8 cellular contexts compared by ENCODE assay signal in the genomic region with DNA sequence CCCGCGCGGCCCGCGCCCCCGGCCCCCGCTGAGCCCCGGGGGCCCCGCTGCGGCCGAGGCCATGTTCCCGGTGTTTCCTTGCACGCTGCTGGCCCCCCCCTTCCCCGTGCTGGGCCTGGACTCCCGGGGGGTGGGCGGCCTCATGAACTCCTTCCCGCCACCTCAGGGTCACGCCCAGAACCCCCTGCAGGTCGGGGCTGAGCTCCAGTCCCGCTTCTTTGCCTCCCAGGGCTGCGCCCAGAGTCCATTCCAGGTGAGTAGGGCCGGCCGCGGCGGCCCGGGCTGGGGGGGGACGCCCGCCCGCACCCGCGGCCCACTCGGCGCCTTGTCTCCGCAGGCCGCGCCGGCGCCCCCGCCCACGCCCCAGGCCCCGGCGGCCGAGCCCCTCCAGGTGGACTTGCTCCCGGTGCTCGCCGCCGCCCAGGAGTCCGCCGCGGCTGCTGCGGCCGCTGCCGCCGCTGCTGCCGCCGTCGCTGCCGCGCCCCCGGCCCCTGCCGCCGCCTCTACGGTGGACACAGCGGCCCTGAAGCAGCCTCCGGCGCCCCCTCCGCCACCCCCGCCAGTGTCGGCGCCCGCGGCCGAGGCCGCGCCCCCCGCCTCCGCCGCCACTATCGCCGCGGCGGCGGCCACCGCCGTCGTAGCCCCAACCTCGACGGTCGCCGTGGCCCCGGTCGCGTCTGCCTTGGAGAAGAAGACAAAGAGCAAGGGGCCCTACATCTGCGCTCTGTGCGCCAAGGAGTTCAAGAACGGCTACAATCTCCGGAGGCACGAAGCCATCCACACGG. TPM values are rescaled to one million over a fixed set of nuclear protein-coding genes. Genes with fewer than 3 reads are reported as not detected.
DNase-seq lines count a peak whose midpoint lies in the region; ATAC-seq, FAIRE-seq and TF ChIP-seq lines count a peak whose summit lies in the region.

No MANE protein-coding gene starts in this region.

- H3K27me3 Mint-ChIP-seq in IgD-negative memory B cell = peaks cover 1% of the 10 kb centered on the region

- H3K27me3 ChIP-seq in SJCRH30 = no peaks in the 10 kb centered on the region
- peaks cover 4% of the 10 kb centered on the region for H3K27me3 ChIP-seq in keratinocyte (ENCODE audit: control insufficient read depth, extremely low read depth, insufficient read depth, low read length)

- no peak overlapping the region for H2AFZ ChIP-seq in keratinocyte (ENCODE audit: control insufficient read depth, low read length)

- H3K36me3 ChIP-seq in SJCRH30 (peaks cover 44% of the 10 kb centered on the region), keratinocyte (ENCODE audit: control insufficient read depth in 2 of 2, extremely low read depth in 1 of 2, insufficient read depth in 2 of 2, low read length in 2 of 2) (peaks cover 8 to 9% of the 10 kb centered on the region in 2 experiments)

- dilution Hi-C loops in keratinocyte (cut with MboI; ENCODE audit: extremely low pct_ligation_motif_present, low sequenced_read_pairs) = no loop called here

- peaks cover 22% of the 10 kb centered on the region for H3K79me2 ChIP-seq in keratinocyte (ENCODE audit: control insufficient read depth, insufficient read depth, low read length)

- TF ChIP-seq CTCF in astrocyte of the cerebellum (IDR thresholded peaks at IDR 0.05; ENCODE audit: low read depth, low read length, missing control alignments) (no peak), keratinocyte (optimal IDR thresholded peaks at IDR 0.05 in 1 of 3, IDR thresholded peaks at IDR 0.05 in 1 of 3, conservative IDR thresholded peaks at IDR 0.05 in 1 of 3; ENCODE audit: extremely low read depth in 1 of 3, insufficient read depth in 2 of 3, low read length in 3 of 3) (no peak), D721Med (IDR thresholded peaks at IDR 0.05; ENCODE audit: insufficient read depth, missing control alignments) (no peak)

- H3K27ac ChIP-seq in SJCRH30 (peak overlapping the region; percentile 62; the same call in 1 of the 2 replicates), keratinocyte (ENCODE audit: control insufficient read depth, insufficient read depth, low read length) (peak overlapping the region; percentile 61)

- H3K9ac ChIP-seq in keratinocyte (ENCODE audit: control insufficient read depth, extremely low read depth, insufficient read depth, low read length) = peak overlapping the region; percentile 78

- H3K4me1 Mint-ChIP-seq in IgD-negative memory B cell = peaks cover 27 to 37% (median 35%) of the 10 kb centered on the region in 3 donors

- ATAC-seq in HG03442 (IDR thresholded peaks at IDR 0.05; ENCODE audit: unreplicated experiment) = no peak

- H3K4me3 ChIP-seq in SJCRH30 (peak overlapping the region; percentile 63), astrocyte of the cerebellum (ENCODE audit: low read depth, low read length) (peak overlapping the region; percentile 57), keratinocyte (ENCODE audit: control insufficient read depth in 2 of 3, extremely low read depth in 1 of 3, insufficient read depth in 2 of 3, low read depth in 1 of 3, low read length in 3 of 3) (peak overlapping the region; percentile 50 to 83 (median 77))

- in situ Hi-C loops in astrocyte of the cerebellum (cut with HindIII; ENCODE audit: low sequenced_read_pairs) = no loop called here

- peak overlapping the region; percentile 80 to 97 (median 88) for H3K4me3 Mint-ChIP-seq in IgD-negative memory B cell

- H4K20me1 ChIP-seq in keratinocyte (ENCODE audit: control insufficient read depth, extremely low read depth, insufficient read depth, low read length) = no peaks in the 10 kb centered on the region

- H3K27ac Mint-ChIP-seq in IgD-negative memory B cell = peak overlapping the region; percentile 90 to 98 (median 95)

- peaks cover 5% of the 10 kb centered on the region for H3K36me3 Mint-ChIP-seq in IgD-negative memory B cell

- FAIRE-seq in keratinocyte (lab: Jason Lieb, UNC) = no peak
- FAIRE-seq in D721Med (lab: Jason Lieb, UNC) = no peak

- DNase-seq in ELR (ENCODE audit: low read depth) = peak; percentile 75
- peak; percentile 59 to 67 for DNase-seq in SJCRH30
- no peak for DNase-seq in astrocyte of the cerebellum (ENCODE audit: low read depth)
- no peak for DNase-seq in keratinocyte (ENCODE audit: low read depth, low spot score)
- peak; percentile 69 for DNase-seq in stimulated activated CD4-positive, alpha-beta T cell treated with anti-CD3 and anti-CD28 coated beads, Interleukin-4, amount 100 ng/mL, for 24 hours
- DNase-seq in D721Med (ENCODE audit: insufficient read length, low spot score) = no peak

- H3K4me1 ChIP-seq in SJCRH30 = peaks cover 31% of the 10 kb centered on the region
- H3K4me1 ChIP-seq in keratinocyte (ENCODE audit: control insufficient read depth, extremely low read depth, insufficient read depth, low read length) = peaks cover 36% of the 10 kb centered on the region

- peak overlapping the region; percentile 94 for H3K4me2 ChIP-seq in keratinocyte (ENCODE audit: control insufficient read depth, extremely low read depth, insufficient read depth, low read depth, low read length)

- peaks cover 2% of the 10 kb centered on the region for H3K9me1 ChIP-seq in keratinocyte (ENCODE audit: control insufficient read depth, extremely low read depth, insufficient read depth, low read length)

- H3K9me3 ChIP-seq in SJCRH30 (replicated peaks) = no peaks in the 10 kb centered on the region
- H3K9me3 ChIP-seq in keratinocyte (ENCODE audit: control insufficient read depth, low read depth, low read length) = no peaks in the 10 kb centered on the region

- H3K9me3 Mint-ChIP-seq in IgD-negative memory B cell = no peaks in the 10 kb centered on the region

RNA-seq across cellular contexts. Expression of a gene that starts 0.5 kb away (rescaled TPM):
- 22.9 TPM for polyA plus RNA-seq in IgD-negative memory B cell
- total RNA-seq in SJCRH30 (2014; rRNA removed; shearing (Covaris generic)) = 186 and 221 TPM in 2 replicates
- 48.5 to 82.3 TPM (median 59.0 TPM) in 3 replicates for polyA plus RNA-seq in keratinocyte
- polyA plus RNA-seq in keratinocyte (2011; ENCODE audit: low read depth) = 43.0 TPM
- 56.3 and 78.7 TPM in 2 replicates for polyA plus RNA-seq in keratinocyte (2011; cell fraction: cytosol; rRNA removed)
- 42.7 and 43.6 TPM in 2 replicates for polyA plus RNA-seq in keratinocyte (2011; cell fraction: nucleus; rRNA removed)
- polyA plus RNA-seq in keratinocyte (2012; ENCODE audit: low replicate concordance) = 63.9 and 156 TPM in 2 replicates
- polyA minus RNA-seq in keratinocyte = 139 to 296 TPM (median 165 TPM) in 3 replicates
- polyA minus RNA-seq in keratinocyte (2011; cell fraction: cytosol; rRNA and poly(A)+ RNA removed) = 198 TPM
- polyA minus RNA-seq in keratinocyte (2011; cell fraction: nucleus; rRNA and poly(A)+ RNA removed) = 32.3 and 42.1 TPM in 2 replicates

RNA-seq across cellular contexts. Expression of a gene that starts 5.2 kb away (rescaled TPM):
- polyA plus RNA-seq in IgD-negative memory B cell (not detected), keratinocyte (not detected in 3 replicates)
- total RNA-seq in SJCRH30 (2014; rRNA removed; shearing (Covaris generic)) = 0.81 and 1.5 TPM in 2 replicates
- not detected for polyA plus RNA-seq in keratinocyte (2011; ENCODE audit: low read depth)
- not detected in 2 replicates for polyA plus RNA-seq in keratinocyte (2011; cell fraction: cytosol; rRNA removed)
- polyA plus RNA-seq in keratinocyte (2011; cell fraction: nucleus; rRNA removed) = 0.04 and 0.14 TPM in 2 replicates
- 0.10 and 0.38 TPM in 2 replicates for polyA plus RNA-seq in keratinocyte (2012; ENCODE audit: low replicate concordance)
- not detected in 3 replicates for polyA minus RNA-seq in keratinocyte
- polyA minus RNA-seq in keratinocyte (2011; cell fraction: cytosol; rRNA and poly(A)+ RNA removed) = not detected
- polyA minus RNA-seq in keratinocyte (2011; cell fraction: nucleus; rRNA and poly(A)+ RNA removed) = not detected in 2 replicates

RNA-seq across cellular contexts. Expression of a gene that starts 9.1 kb away (rescaled TPM):
- polyA plus RNA-seq in IgD-negative memory B cell = 59.6 TPM
- 25.1 and 28.2 TPM in 2 replicates for total RNA-seq in SJCRH30 (2014; rRNA removed; shearing (Covaris generic))
- 6.4 to 17.1 TPM (median 13.6 TPM) in 3 replicates for polyA plus RNA-seq in keratinocyte
- 2.7 TPM for polyA plus RNA-seq in keratinocyte (2011; ENCODE audit: low read depth)
- 5.9 and 12.0 TPM in 2 replicates for polyA plus RNA-seq in keratinocyte (2011; cell fraction: cytosol; rRNA removed)
- 5.1 and 5.3 TPM in 2 replicates for polyA plus RNA-seq in keratinocyte (2011; cell fraction: nucleus; rRNA removed)
- 4.7 and 19.3 TPM in 2 replicates for polyA plus RNA-seq in keratinocyte (2012; ENCODE audit: low replicate concordance)
- polyA minus RNA-seq in keratinocyte = 1.5 to 2.7 TPM (median 2.0 TPM) in 3 replicates
- 4.2 TPM for polyA minus RNA-seq in keratinocyte (2011; cell fraction: cytosol; rRNA and poly(A)+ RNA removed)
- polyA minus RNA-seq in keratinocyte (2011; cell fraction: nucleus; rRNA and poly(A)+ RNA removed) = 2.3 and 2.9 TPM in 2 replicates

RNA-seq across cellular contexts. Expression of a gene that starts 13.4 kb away (rescaled TPM):
- polyA plus RNA-seq in IgD-negative memory B cell = 90.3 TPM
- 0.61 and 0.63 TPM in 2 replicates for total RNA-seq in SJCRH30 (2014; rRNA removed; shearing (Covaris generic))
- polyA plus RNA-seq in keratinocyte = 130 to 213 TPM (median 148 TPM) in 3 replicates
- 29.4 TPM for polyA plus RNA-seq in keratinocyte (2011; ENCODE audit: low read depth)
- 124 and 190 TPM in 2 replicates for polyA plus RNA-seq in keratinocyte (2011; cell fraction: cytosol; rRNA removed)
- 291 and 376 TPM in 2 replicates for polyA plus RNA-seq in keratinocyte (2011; cell fraction: nucleus; rRNA removed)
- 69.0 and 193 TPM in 2 replicates for polyA plus RNA-seq in keratinocyte (2012; ENCODE audit: low replicate concordance)
- 404 to 958 TPM (median 529 TPM) in 3 replicates for polyA minus RNA-seq in keratinocyte
- polyA minus RNA-seq in keratinocyte (2011; cell fraction: cytosol; rRNA and poly(A)+ RNA removed) = 337 TPM
- 295 and 307 TPM in 2 replicates for polyA minus RNA-seq in keratinocyte (2011; cell fraction: nucleus; rRNA and poly(A)+ RNA removed)

RNA-seq across cellular contexts. Expression of a gene that starts 16.3 kb away (rescaled TPM):
- polyA plus RNA-seq in IgD-negative memory B cell (34.7 TPM), keratinocyte (36.3 to 48.3 TPM (median 43.7 TPM) in 3 replicates)
- 115 and 122 TPM in 2 replicates for total RNA-seq in SJCRH30 (2014; rRNA removed; shearing (Covaris generic))
- polyA plus RNA-seq in keratinocyte (2011; ENCODE audit: low read depth) = 14.3 TPM
- 17.2 and 23.7 TPM in 2 replicates for polyA plus RNA-seq in keratinocyte (2011; cell fraction: cytosol; rRNA removed)
- polyA plus RNA-seq in keratinocyte (2011; cell fraction: nucleus; rRNA removed) = 72.3 and 83.5 TPM in 2 replicates
- 15.4 and 26.9 TPM in 2 replicates for polyA plus RNA-seq in keratinocyte (2012; ENCODE audit: low replicate concordance)
- 46.4 to 57.5 TPM (median 48.8 TPM) in 3 replicates for polyA minus RNA-seq in keratinocyte
- polyA minus RNA-seq in keratinocyte (2011; cell fraction: cytosol; rRNA and poly(A)+ RNA removed) = 41.4 TPM
- polyA minus RNA-seq in keratinocyte (2011; cell fraction: nucleus; rRNA and poly(A)+ RNA removed) = 39.9 and 56.2 TPM in 2 replicates

Comparison
In these comparisons a context has a peak if more than half of its experiments do, and no peak if none do; other contexts are left out.
1. DNase-seq: peak in ELR (single experiment), SJCRH30 (2 of 2) and stimulated activated CD4-positive, alpha-beta T cell treated with anti-CD3 and anti-CD28 coated beads, Interleukin-4, amount 100 ng/mL, for 24 hours (single experiment); none in astrocyte of the cerebellum (single experiment), keratinocyte (single experiment) and D721Med (single experiment).
2. Peak in every context shown above with its lines, with median percentiles within 50 percentile points of each other: H3K4me3 ChIP-seq.